ENCODE assay signal across 1 cellular context in the genomic region with DNA sequence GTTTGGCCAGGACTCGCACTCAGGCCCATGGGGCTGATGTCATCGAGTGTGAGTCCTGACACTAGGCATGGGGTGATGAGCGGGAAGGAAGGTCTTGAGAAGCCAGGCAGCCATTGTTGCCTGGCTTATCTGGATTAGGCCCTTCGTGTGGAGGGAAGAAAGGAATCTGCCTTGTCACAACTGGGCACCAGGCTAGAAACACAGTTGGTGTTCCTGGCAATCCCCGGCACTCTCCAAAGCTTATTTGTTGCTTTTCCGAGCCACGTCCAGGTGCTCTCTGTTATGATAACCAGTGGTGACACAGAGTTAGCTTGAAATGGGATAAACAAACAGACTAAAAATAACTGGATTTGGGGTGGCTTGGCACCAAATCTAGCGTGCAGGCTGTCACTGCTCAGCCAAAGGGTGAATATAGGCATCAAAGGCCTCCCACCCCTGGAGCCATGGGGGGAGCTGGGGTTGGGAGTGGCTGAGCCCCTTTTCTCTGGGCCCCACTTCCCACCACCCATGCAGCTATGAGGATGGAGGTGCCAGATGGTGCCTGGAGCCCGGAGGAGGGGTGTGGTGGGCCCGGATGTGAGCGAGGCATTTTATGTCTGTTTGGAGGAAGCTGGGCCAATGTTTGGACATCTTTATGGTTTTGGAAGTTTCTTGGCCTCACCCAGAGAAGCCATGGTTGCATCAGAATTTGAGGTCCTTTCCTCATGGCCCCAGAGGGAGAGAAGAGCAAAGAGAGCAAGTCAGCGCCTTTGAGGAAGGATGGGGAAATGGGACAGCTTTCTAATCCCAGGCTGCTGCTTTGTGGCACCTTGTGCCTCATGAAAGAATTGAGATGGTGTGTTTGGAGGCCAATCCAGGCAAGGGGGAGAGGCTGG.
TF ChIP-seq lines count a peak whose summit lies in the region.

No MANE protein-coding gene starts in this region.

TF ChIP-seq in K562, 482 proteins besides CTCF, POLR2A, EP300 and RAD21 (continued from another document):
- TF ChIP-seq, protein P1, sequence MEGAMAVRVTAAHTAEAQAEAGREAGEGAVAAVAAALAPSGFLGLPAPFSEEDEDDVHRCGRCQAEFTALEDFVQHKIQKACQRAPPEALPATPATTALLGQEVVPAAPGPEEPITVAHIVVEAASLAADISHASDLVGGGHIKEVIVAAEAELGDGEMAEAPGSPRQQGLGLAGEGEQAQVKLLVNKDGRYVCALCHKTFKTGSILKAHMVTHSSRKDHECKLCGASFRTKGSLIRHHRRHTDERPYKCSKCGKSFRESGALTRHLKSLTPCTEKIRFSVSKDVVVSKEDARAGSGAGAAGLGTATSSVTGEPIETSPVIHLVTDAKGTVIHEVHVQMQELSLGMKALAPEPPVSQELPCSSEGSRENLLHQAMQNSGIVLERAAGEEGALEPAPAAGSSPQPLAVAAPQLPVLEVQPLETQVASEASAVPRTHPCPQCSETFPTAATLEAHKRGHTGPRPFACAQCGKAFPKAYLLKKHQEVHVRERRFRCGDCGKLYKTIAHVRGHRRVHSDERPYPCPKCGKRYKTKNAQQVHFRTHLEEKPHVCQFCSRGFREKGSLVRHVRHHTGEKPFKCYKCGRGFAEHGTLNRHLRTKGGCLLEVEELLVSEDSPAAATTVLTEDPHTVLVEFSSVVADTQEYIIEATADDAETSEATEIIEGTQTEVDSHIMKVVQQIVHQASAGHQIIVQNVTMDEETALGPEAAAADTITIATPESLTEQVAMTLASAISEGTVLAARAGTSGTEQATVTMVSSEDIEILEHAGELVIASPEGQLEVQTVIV (CRISPR knock-in tag; IDR thresholded peaks at IDR 0.05; ENCODE audit: borderline replicate concordance) = no peak
TF ChIP-seq in K562: peak in this region for 0.
